1 cellular context compared by ENCODE assay signal in genomic region chr4:145440292-145441007, GRCh38.
TF ChIP-seq lines count a peak whose summit lies in the region.

No MANE protein-coding gene starts in this region.

TF ChIP-seq in HEK293, 187 proteins besides CTCF, POLR2A, EP300 and RAD21:
- TF ChIP-seq REST (tag by site-specific recombination; IDR thresholded peaks at IDR 0.05) (no peak), SP7 (tag by site-specific recombination; IDR thresholded peaks at IDR 0.05) (no peak), ZNF335 (tag by site-specific recombination; conservative IDR thresholded peaks at IDR 0.05) (0 out of 2 replicates have a peak, but pooled peaks have one; percentile 29), ZNF701 (tag by site-specific recombination; IDR thresholded peaks at IDR 0.05) (no peak)
